Comparison of ENCODE assay signal across 26 cellular contexts in the genomic region with DNA sequence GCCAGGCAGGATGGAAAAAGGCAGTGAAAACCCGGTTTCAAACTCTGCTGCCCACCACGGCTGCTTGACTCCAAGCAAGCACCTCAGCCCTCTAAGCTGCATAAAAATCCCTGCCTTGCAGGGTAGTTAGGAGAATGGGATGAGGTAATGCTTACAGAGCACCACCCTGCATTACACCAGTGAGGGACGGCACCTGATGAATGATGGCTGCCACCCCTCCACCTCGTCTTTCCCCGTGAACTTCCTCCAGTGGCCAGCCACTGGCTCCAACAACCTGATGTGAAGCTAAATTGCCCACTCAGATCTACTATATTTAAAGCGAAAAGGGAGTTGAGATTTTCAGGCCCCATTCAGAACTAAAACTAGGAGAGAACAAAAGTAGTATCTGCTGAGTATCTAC.
"Had no signal": no experiment of that assay in that cellular context is flagged by ENCODE, and none has a peak within 500 bp of the region (broad histone marks: within the 10 kb centered on the region; RNA-seq: fewer than 3 reads in every experiment).

No MANE protein-coding gene starts in this region.

- H3K4me3 ChIP-seq: colonic mucosa, esophagus muscularis mucosa, gastroesophageal sphincter, heart left ventricle, hepatocyte, left lung, lower lobe of right lung, mucosa of descending colon had no signal

- ATAC-seq: effector memory CD8-positive, alpha-beta T cell; foreskin keratinocyte; gastroesophageal sphincter; heart left ventricle; left lung; left ventricle myocardium superior; lower lobe of right lung; mucosa of descending colon had no signal

- H3K36me3 ChIP-seq: colonic mucosa had no signal

- DNase-seq: colonic mucosa; cortex of kidney; effector CD8-positive, alpha-beta T cell; effector memory CD8-positive, alpha-beta T cell; endodermal cell; foreskin keratinocyte; heart left ventricle; hypothalamus; immature natural killer cell; islet precursor cell; kidney; kidney glomerular epithelial cell; left lung; left ventricle myocardium superior; lower lobe of right lung; mesenchymal stem cell; naive B cell had no signal

- H3K27me3 ChIP-seq: colonic mucosa, esophagus muscularis mucosa, foreskin keratinocyte, gastroesophageal sphincter, heart left ventricle, hepatocyte, left lung had no signal

- FAIRE-seq: endometrium, endothelial cell of umbilical vein, frontal cortex, kidney had no signal

- H3K9me3 Mint-ChIP-seq: dendritic cell treated with granulocyte-macrophage colony-stimulating factor and Interleukin-4, amounts not matched to agents 40 ng/mL and 50 ng/mL, for 4 days; effector memory CD8-positive, alpha-beta T cell; endodermal cell; immature natural killer cell; mesothelial cell of epicardium; naive B cell had no signal

- H3K27ac Mint-ChIP-seq: dendritic cell treated with granulocyte-macrophage colony-stimulating factor and Interleukin-4, amounts not matched to agents 40 ng/mL and 50 ng/mL, for 4 days; endodermal cell; immature natural killer cell; mesothelial cell of epicardium; naive B cell had no signal

- H3K4me3 Mint-ChIP-seq: dendritic cell treated with granulocyte-macrophage colony-stimulating factor and Interleukin-4, amounts not matched to agents 40 ng/mL and 50 ng/mL, for 4 days; effector memory CD8-positive, alpha-beta T cell; endodermal cell; immature natural killer cell; mesothelial cell of epicardium had no signal

- H3K4me2 ChIP-seq: hepatocyte had no signal

- H3K9me3 ChIP-seq: colonic mucosa, esophagus muscularis mucosa, gastroesophageal sphincter, heart left ventricle, left lung, lower lobe of right lung, mucosa of descending colon had no signal

- H3K4me1 ChIP-seq: colonic mucosa, esophagus muscularis mucosa, foreskin keratinocyte, gastroesophageal sphincter, left lung, lower lobe of right lung had no signal

- H3K27ac ChIP-seq: colonic mucosa, esophagus muscularis mucosa, foreskin keratinocyte, gastroesophageal sphincter, heart left ventricle, hepatocyte, left lung, lower lobe of right lung had no signal

- H3K4me1 Mint-ChIP-seq: endodermal cell, immature natural killer cell, mesothelial cell of epicardium, naive B cell had no signal

- H3K27me3 Mint-ChIP-seq: dendritic cell treated with granulocyte-macrophage colony-stimulating factor and Interleukin-4, amounts not matched to agents 40 ng/mL and 50 ng/mL, for 4 days; effector memory CD8-positive, alpha-beta T cell; naive B cell had no signal
